ENCODE assay signal across 1 cellular context in the genomic region with DNA sequence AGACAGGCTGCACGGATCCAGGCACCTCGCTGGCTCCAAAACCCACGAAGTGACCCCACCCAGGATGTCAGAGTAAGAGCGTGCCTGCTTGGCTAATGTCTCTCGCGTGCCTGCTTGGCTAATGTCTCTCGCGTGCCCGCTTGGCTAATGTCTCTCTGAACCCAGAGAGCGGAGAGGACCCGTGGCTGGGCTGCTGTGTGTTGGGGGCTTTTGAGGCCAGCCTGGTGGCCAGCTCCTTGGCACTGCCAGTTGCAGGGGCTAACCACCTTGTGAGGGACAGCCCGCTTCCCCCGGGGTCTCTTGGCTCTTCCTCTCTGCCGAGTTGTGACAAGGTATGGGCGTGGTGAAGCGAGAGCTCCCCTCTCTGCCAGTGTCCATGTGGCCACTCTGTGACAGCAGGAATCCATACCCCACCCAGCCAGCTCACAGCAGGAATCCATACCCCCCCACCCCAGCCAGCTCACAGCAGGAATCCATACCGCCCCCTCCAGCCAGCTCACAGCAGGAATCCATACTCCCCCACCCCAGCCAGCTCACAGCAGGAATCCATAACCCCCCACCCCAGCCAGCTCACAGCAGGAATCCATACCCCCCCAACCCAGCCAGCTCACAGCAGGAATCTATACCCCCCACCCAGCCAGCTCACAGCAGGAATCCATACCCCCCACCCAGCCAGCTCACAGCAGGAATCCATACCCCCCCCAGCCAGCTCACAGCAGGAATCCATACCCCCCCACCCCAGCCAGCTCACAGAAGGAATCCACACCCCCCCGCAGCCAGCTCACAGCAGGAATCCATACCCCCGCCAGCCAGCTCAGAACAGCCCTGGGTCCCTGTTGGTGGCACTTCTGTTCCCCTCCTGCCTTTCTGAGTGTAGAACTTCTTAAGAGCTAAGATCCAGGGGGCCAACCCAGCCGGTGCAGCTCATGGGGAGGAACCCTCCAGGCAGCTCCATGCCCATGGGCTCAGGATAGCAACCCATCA.
TF ChIP-seq lines count a peak whose summit lies in the region.

No MANE protein-coding gene starts in this region.

TF ChIP-seq in SK-N-SH treated with all-trans-retinoic acid at 6 μM for 48 hours, 23 proteins besides CTCF, POLR2A, EP300 and RAD21 (continued from another document):
- TF ChIP-seq, protein P1, sequence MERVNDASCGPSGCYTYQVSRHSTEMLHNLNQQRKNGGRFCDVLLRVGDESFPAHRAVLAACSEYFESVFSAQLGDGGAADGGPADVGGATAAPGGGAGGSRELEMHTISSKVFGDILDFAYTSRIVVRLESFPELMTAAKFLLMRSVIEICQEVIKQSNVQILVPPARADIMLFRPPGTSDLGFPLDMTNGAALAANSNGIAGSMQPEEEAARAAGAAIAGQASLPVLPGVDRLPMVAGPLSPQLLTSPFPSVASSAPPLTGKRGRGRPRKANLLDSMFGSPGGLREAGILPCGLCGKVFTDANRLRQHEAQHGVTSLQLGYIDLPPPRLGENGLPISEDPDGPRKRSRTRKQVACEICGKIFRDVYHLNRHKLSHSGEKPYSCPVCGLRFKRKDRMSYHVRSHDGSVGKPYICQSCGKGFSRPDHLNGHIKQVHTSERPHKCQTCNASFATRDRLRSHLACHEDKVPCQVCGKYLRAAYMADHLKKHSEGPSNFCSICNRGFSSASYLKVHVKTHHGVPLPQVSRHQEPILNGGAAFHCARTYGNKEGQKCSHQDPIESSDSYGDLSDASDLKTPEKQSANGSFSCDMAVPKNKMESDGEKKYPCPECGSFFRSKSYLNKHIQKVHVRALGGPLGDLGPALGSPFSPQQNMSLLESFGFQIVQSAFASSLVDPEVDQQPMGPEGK (CRISPR knock-in tag; IDR thresholded peaks at IDR 0.05; ENCODE audit: borderline replicate concordance), result no peak
- no peak for TF ChIP-seq ZFP3 (CRISPR knock-in tag; IDR thresholded peaks at IDR 0.05)
- TF ChIP-seq GLIS3 (CRISPR knock-in tag; IDR thresholded peaks at IDR 0.05), result no peak
